In the genomic region with DNA sequence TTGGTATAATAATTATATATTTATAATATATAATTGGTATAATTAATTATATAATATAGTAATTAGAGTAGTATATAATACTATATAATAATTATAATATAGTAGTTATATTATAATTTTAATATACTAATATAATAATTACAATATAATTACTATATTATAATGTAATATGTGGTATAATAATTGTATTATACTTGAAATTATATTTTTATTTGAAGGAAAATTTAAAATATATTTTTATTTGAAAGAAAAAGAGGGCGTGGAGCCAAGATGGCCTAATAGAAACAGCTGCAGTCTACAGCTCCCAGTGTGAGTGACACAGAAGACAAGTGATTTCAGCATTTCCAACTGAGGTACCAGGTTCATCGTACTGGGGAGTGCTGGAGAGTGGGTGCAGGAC, we compare ENCODE assay signal across 22 cellular contexts.
"Had no signal": no experiment of that assay in that cellular context is flagged by ENCODE, and none has a peak within 500 bp of the region (broad histone marks: within the 10 kb centered on the region; RNA-seq: fewer than 3 reads in every experiment).

No MANE protein-coding gene starts in this region.

- DNase-seq: activated CD4-positive, alpha-beta T cell treated with anti-CD3 and anti-CD28 coated beads for 4 hours; activated CD8-positive, alpha-beta memory T cell treated with anti-CD3 and anti-CD28 coated beads, Interleukin-2, amount 50 U/mL, for 48 hours; activated naive CD4-positive, alpha-beta T cell treated with anti-CD3 and anti-CD28 coated beads, Interleukin-2, amount 50 U/mL, for 16 hours; activated naive CD8-positive, alpha-beta T cell treated with anti-CD3 and anti-CD28 coated beads, Interleukin-2, amount 10 ng/mL, durations not matched to agents 7 days and 5 days; activated T-cell treated with anti-CD3 and anti-CD28 coated beads, Interleukin-2, amount 50 U/mL, for 1 hour; aorta; caudate nucleus; colonic mucosa; Kasumi-1; MV-4-11; NCI-H1092 treated with DMSO at 0.1 percent for 48 hours; NCI-H1417 treated with DMSO at 0.1 percent for 48 hours; NCI-H1694; NCI-H2029; NCI-H2107; NCI-H446 treated with DMSO at 0.1 percent for 48 hours; NCI-H524 treated with DMSO at 0.1 percent for 48 hours; PC-3; SIG-M5; T-helper 1 cell had no signal

- ATAC-seq: activated CD8-positive, alpha-beta T cell treated with anti-CD3 and anti-CD28 coated beads, Interleukin-2, amount 10 ng/mL, durations not matched to agents 7 days and 5 days; K562; PC-3 had no signal
